ENCODE assay signal across 10 cellular contexts in the genomic region with DNA sequence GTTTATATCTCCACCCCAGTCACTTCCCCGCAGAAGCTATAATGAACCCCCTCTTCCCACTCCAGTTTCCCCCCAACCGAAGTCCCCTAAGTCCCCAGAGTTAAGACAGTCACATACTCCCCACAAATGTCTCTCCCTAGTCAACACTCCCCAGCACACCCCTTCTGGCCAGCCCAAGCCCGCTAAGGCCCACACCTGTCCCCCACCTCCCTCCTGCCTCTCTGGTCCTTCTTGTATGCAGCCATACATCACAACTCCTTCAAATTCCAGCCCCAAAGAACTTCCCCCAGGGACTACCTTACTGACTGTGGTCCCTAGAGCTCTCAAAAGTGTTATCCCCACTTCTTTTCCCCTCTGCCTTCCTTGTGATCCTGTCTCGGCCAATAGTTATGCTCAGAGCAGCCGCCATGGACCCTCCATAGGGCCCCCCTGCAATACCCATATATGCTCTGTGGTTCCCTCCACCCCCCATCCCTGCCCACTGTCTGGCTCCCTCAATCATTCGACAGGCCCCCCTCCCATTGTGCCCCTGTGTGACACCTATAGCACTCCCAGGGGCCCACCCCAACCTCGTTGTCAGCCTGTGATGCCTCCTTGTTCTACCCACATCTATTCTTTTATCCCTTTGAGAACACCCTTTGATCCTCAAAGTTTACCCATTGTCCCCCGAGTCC. TPM values are rescaled to one million over a fixed set of nuclear protein-coding genes. Genes with fewer than 3 reads are reported as not detected.
A peak's percentile ranks its signal among the peaks of the same experiment; 100 is the strongest.
DNase-seq lines count a peak whose midpoint lies in the region; ATAC-seq, FAIRE-seq and TF ChIP-seq lines count a peak whose summit lies in the region.
"Had no signal": no experiment of that assay in that cellular context is flagged by ENCODE, and none has a peak within 500 bp of the region (broad histone marks: within the 10 kb centered on the region; RNA-seq: fewer than 3 reads in every experiment).

No MANE protein-coding gene starts in this region.

- intact Hi-C loops in right cardiac atrium (cut with DNase I) (loop anchor here in 1 of 4 donors (5.0 to 10.0 kb wide), 2 partner anchors 41 to 98 kb away; a partner anchor contains a TSS), Right ventricle myocardium superior (cut with DNase I) (loop anchor here (5.0 kb wide), 1 partner anchor 41 kb away; a partner anchor contains a TSS), tibial artery (cut with DNase I; ENCODE audit: low total_unique reads) (loop anchor here (2.0 to 10.0 kb wide), 2 partner anchors 38 to 98 kb away; a partner anchor contains a TSS)

- H3K4me1 Mint-ChIP-seq in activated CD8-positive, alpha-beta T cell treated with anti-CD3 and anti-CD28 coated beads, Interleukin-2, amount 10 ng/mL, durations not matched to agents 7 days and 5 days (ENCODE audit: low read depth): peaks cover 39% of the 10 kb centered on the region
- peaks cover 34 to 36% of the 10 kb centered on the region in 2 donors for H3K4me1 Mint-ChIP-seq in immature natural killer cell

- H3K9me3 ChIP-seq in right cardiac atrium (ENCODE audit: control insufficient read depth, low read length) (no peaks in the 10 kb centered on the region), tibial artery (no peaks in the 10 kb centered on the region), SJCRH30 (replicated peaks) (no peaks in the 10 kb centered on the region)

- no peak for FAIRE-seq in D721Med (lab: Jason Lieb, UNC)

- H3K36me3 ChIP-seq in tibial artery (peaks cover 23 to 61% (median 40%) of the 10 kb centered on the region in 3 donors), SJCRH30 (peaks cover 22% of the 10 kb centered on the region)

- H3K27me3 Mint-ChIP-seq in activated CD8-positive, alpha-beta T cell treated with anti-CD3 and anti-CD28 coated beads, Interleukin-2, amount 10 ng/mL, durations not matched to agents 7 days and 5 days (ENCODE audit: low read depth): no peaks in the 10 kb centered on the region
- H3K27me3 Mint-ChIP-seq in immature natural killer cell (ENCODE audit: low read depth in 3 of 3): peaks cover 4 to 17% (median 11%) of the 10 kb centered on the region in 3 donors

- H3K27ac ChIP-seq in right cardiac atrium (ENCODE audit: low read length) (peak overlapping the region; percentile 42), tibial artery (peak overlapping the region; percentile 7 to 88), SJCRH30 (no peak overlapping the region)

- H3K27me3 ChIP-seq in right cardiac atrium (ENCODE audit: control insufficient read depth, insufficient read depth) (no peaks in the 10 kb centered on the region), tibial artery (no peaks in the 10 kb centered on the region), SJCRH30 (no peaks in the 10 kb centered on the region)

- WGBS in right cardiac atrium: 74% methylated on average over 8 of the region's 8 CpGs

- POLR2A ChIA-PET in activated CD8-positive, alpha-beta T cell treated with anti-CD3 and anti-CD28 coated beads, Interleukin-2, amount 10 ng/mL, durations not matched to agents 7 days and 5 days (lab: Charles Lee): interaction anchor here (0.6 to 3.1 kb wide), 2 partner anchors 39 to 55 kb away, joined by 3 to 30 read pairs; a partner anchor contains a TSS

- CTCF ChIA-PET in activated CD8-positive, alpha-beta T cell treated with anti-CD3 and anti-CD28 coated beads, Interleukin-2, amount 10 ng/mL, durations not matched to agents 7 days and 5 days (lab: Charles Lee): interaction anchor here (2.0 to 4.6 kb wide), 3 partner anchors 26 to 98 kb away, joined by 5 to 23 read pairs (median 19); a partner anchor contains a TSS

- H3K4me3 ChIP-seq in right cardiac atrium (ENCODE audit: low read length) (no peak overlapping the region), tibial artery (no peak overlapping the region), SJCRH30 (no peak overlapping the region)

- H3K4me1 ChIP-seq in right cardiac atrium (ENCODE audit: control insufficient read depth, insufficient read depth, low read length) (no peaks in the 10 kb centered on the region), tibial artery (peaks cover 0 to 24% (median 20%) of the 10 kb centered on the region in 4 donors), SJCRH30 (no peaks in the 10 kb centered on the region)

- DNase-seq in right cardiac atrium (no peak), Right ventricle myocardium superior (no peak), immature natural killer cell (no peak), tibial artery (no peak), SJCRH30 (no peak), DMS153 (lab: John Stamatoyannopoulos, UW) (no peak), D721Med (ENCODE audit: insufficient read length, low spot score) (no peak)
- no peak for DNase-seq in activated CD8-positive, alpha-beta T cell treated with anti-CD3 and anti-CD28 coated beads, Interleukin-2, amount 10 ng/mL, durations not matched to agents 7 days and 5 days
- DNase-seq: hippocampal formation, substantia nigra had no signal

- peaks cover 26% of the 10 kb centered on the region for H3K36me3 Mint-ChIP-seq in activated CD8-positive, alpha-beta T cell treated with anti-CD3 and anti-CD28 coated beads, Interleukin-2, amount 10 ng/mL, durations not matched to agents 7 days and 5 days (ENCODE audit: low read depth)
- peaks cover 0 to 8% (median 3%) of the 10 kb centered on the region in 3 donors for H3K36me3 Mint-ChIP-seq in immature natural killer cell

- H3K9me3 Mint-ChIP-seq in activated CD8-positive, alpha-beta T cell treated with anti-CD3 and anti-CD28 coated beads, Interleukin-2, amount 10 ng/mL, durations not matched to agents 7 days and 5 days (ENCODE audit: insufficient read depth): no peaks in the 10 kb centered on the region
- no peaks in the 10 kb centered on the region for H3K9me3 Mint-ChIP-seq in immature natural killer cell

- H3K4me3 Mint-ChIP-seq in activated CD8-positive, alpha-beta T cell treated with anti-CD3 and anti-CD28 coated beads, Interleukin-2, amount 10 ng/mL, durations not matched to agents 7 days and 5 days: no peak overlapping the region
- H3K4me3 Mint-ChIP-seq in immature natural killer cell: peak overlapping the region in 3 of 5 donors; percentile 20 to 100 (median 28)

- TF ChIP-seq CTCF in tibial artery (IDR thresholded peaks at IDR 0.05): no peak
- no peak for TF ChIP-seq CTCF in D721Med (IDR thresholded peaks at IDR 0.05; ENCODE audit: insufficient read depth, missing control alignments)

- H3K27ac Mint-ChIP-seq in activated CD8-positive, alpha-beta T cell treated with anti-CD3 and anti-CD28 coated beads, Interleukin-2, amount 10 ng/mL, durations not matched to agents 7 days and 5 days: peak overlapping the region; percentile 100
- peak overlapping the region; percentile 97 to 99 (median 98) for H3K27ac Mint-ChIP-seq in immature natural killer cell

- ATAC-seq in right cardiac atrium (no peak), Right ventricle myocardium superior (ENCODE audit: poor library complexity) (no peak)
- ATAC-seq in activated CD8-positive, alpha-beta T cell treated with anti-CD3 and anti-CD28 coated beads, Interleukin-2, amount 10 ng/mL, durations not matched to agents 7 days and 5 days: no peak

RNA-seq across cellular contexts. Expression of a gene that starts 2.2 kb away (rescaled TPM):
- total RNA-seq in right cardiac atrium (10 to 100 TPM; 12.6 to 18.7 (median 13.7) TPM), Right ventricle myocardium superior (15.5 TPM)
- polyA plus RNA-seq in right cardiac atrium (10.6 TPM), immature natural killer cell (10 to 100 TPM in 1 of 3 donors, 1 to 10 TPM in 2; 3.4 to 16.3 (median 7.4) TPM)
- total RNA-seq in activated CD8-positive, alpha-beta T cell treated with anti-CD3 and anti-CD28 coated beads, Interleukin-2, amount 10 ng/mL, durations not matched to agents 7 days and 5 days: 10 to 100 TPM; 22.3 to 22.5 TPM
- total RNA-seq in SJCRH30 (2014; rRNA removed; shearing (Covaris generic)): 23.7 TPM in 2 replicates

RNA-seq across cellular contexts. Expression of a gene that starts 39.3 kb away (rescaled TPM):
- total RNA-seq in right cardiac atrium: 100 to 1,000 TPM; 664 to 870 (median 705) TPM
- 2,380 TPM for polyA plus RNA-seq in right cardiac atrium
- total RNA-seq in Right ventricle myocardium superior: 1,143 TPM
- total RNA-seq in activated CD8-positive, alpha-beta T cell treated with anti-CD3 and anti-CD28 coated beads, Interleukin-2, amount 10 ng/mL, durations not matched to agents 7 days and 5 days: 100 to 1,000 TPM; 333 to 343 TPM
- polyA plus RNA-seq in immature natural killer cell: 100 to 1,000 TPM; 222 to 278 (median 252) TPM
- 828 and 880 TPM in 2 replicates for total RNA-seq in SJCRH30 (2014; rRNA removed; shearing (Covaris generic))

RNA-seq across cellular contexts. Expression of a gene that starts 39.4 kb away (rescaled TPM):
- total RNA-seq in right cardiac atrium: 10 to 100 TPM; 37.2 to 46.3 (median 40.1) TPM
- polyA plus RNA-seq in right cardiac atrium: 27.1 TPM
- total RNA-seq in Right ventricle myocardium superior: 33.6 TPM
- total RNA-seq in activated CD8-positive, alpha-beta T cell treated with anti-CD3 and anti-CD28 coated beads, Interleukin-2, amount 10 ng/mL, durations not matched to agents 7 days and 5 days: 10 to 100 TPM; 32.6 to 33.9 TPM
- 10 to 100 TPM; 44.2 to 71.6 (median 65.4) TPM for polyA plus RNA-seq in immature natural killer cell
- 71.1 and 73.5 TPM in 2 replicates for total RNA-seq in SJCRH30 (2014; rRNA removed; shearing (Covaris generic))

RNA-seq across cellular contexts. Expression of a gene that starts 51.3 kb away (rescaled TPM):
- total RNA-seq in right cardiac atrium (10 to 100 TPM in 3 of 4 donors, 1 to 10 TPM in 1; 4.8 to 17.2 (median 14.7) TPM), Right ventricle myocardium superior (4.8 TPM)
- polyA plus RNA-seq in right cardiac atrium (10.4 TPM), immature natural killer cell (1 to 10 TPM; 1.8 to 2.8 (median 2.1) TPM)
- total RNA-seq in activated CD8-positive, alpha-beta T cell treated with anti-CD3 and anti-CD28 coated beads, Interleukin-2, amount 10 ng/mL, durations not matched to agents 7 days and 5 days: 1 to 10 TPM; 3.6 to 3.9 TPM
- 0.34 TPM in 1 of 2 replicates, not detected in the other for total RNA-seq in SJCRH30 (2014; rRNA removed; shearing (Covaris generic))
